Comparison of ENCODE assay signal across 9 cellular contexts in the genomic region with DNA sequence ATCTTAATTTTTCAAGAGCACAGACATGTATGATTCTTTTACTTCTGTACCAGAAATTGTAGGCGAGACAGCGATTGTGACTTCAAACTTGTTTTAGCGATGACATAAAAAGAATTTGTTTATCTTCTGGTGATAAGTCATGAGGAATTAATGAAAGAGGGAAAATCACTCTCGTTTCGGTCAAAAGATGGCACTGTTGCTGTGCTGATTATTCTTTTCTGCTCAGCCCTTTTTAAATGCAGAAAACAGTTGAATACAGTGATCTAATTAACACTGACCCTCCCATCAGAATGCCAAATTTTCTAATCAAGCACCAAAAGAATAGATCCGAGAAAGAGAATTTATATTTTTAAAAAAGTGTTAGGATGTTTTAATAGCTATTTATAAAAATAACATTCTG. TPM values are rescaled to one million over a fixed set of nuclear protein-coding genes. Genes with fewer than 3 reads are reported as not detected.
DNase-seq lines count a peak whose midpoint lies in the region; ATAC-seq and FAIRE-seq lines count a peak whose summit lies in the region.
"Had no signal": no experiment of that assay in that cellular context is flagged by ENCODE, and none has a peak within 500 bp of the region (broad histone marks: within the 10 kb centered on the region; RNA-seq: fewer than 3 reads in every experiment).

No MANE protein-coding gene starts in this region.

- no peak for ATAC-seq in HG02885 (IDR thresholded peaks at IDR 0.05; ENCODE audit: poor library complexity, unreplicated experiment)
- no peak for ATAC-seq in HG03097 (IDR thresholded peaks at IDR 0.05; ENCODE audit: low FRiP score, unreplicated experiment)
- ATAC-seq: Right ventricle myocardium inferior had no signal

- DNase-seq in NCI-H1694 treated with DMSO at 0.1 percent for 48 hours (lab: John Stamatoyannopoulos, UW): peak; percentile 36
- peak; percentile 63 for DNase-seq in cerebellum (ENCODE audit: low spot score)
- peak; percentile 74 for DNase-seq in midbrain (lab: John Stamatoyannopoulos, UW)
- DNase-seq in middle frontal gyrus (ENCODE audit: extremely low spot score, low spot score): no peak
- DNase-seq in SHP77 (lab: John Stamatoyannopoulos, UW): no peak

- peak; percentile 48 for FAIRE-seq in G401.6 (lab: Jason Lieb, UNC)

RNA-seq across cellular contexts. Expression of gene NSUN3, which starts 52.6 kb away (rescaled TPM):
- total RNA-seq in cerebellum: 28.9 TPM

RNA-seq across cellular contexts. Expression of gene DHFR2, which starts 52.8 kb away (rescaled TPM):
- 5.7 TPM for total RNA-seq in cerebellum

Comparison
In these comparisons a context has a peak if more than half of its experiments do, and no peak if none do; other contexts are left out.
1. DNase-seq: peak in NCI-H1694 treated with DMSO at 0.1 percent for 48 hours (single experiment), cerebellum (single experiment) and midbrain (single experiment); none in middle frontal gyrus (single experiment) and SHP77 (0 of 2).